In the genomic region with DNA sequence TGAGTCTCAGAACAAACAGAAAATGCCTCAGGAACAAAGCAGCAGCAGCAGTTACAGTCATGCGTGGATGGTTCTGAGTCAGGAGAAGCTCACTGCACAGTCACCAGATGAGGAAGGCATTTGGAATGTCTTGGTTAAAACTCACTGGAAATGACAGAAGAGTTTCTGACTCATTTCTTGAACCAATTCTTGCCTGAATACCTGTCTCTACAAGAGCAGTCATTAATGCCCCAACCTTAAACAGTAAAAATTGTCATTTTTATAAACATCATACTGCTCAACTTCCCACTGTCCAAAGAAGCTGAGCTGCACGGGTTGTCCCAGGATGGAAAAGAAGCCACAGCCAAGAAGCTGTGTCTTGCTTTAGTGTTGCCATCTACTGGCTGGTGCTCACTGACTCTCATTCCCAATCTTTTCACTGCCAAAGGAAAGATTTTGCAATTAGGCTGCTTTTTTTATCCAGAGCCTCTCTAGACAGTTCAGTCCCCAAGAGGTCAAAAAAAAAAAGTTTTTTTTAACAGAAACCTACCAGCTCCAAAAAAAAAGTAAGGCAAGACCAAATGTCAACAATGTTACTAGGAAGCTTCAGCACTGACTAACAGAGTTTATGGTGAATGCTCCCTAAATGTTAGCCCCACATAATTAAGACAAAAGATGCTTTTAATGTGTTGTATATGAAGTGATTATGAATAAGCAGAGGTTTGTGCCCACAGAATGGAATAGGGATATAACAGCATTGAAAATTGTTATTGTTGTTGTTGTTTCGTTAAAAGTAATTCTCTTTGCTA, we compare ENCODE assay signal across 8 cellular contexts. TPM values are rescaled to one million over a fixed set of nuclear protein-coding genes. Genes with fewer than 3 reads are reported as not detected.
DNase-seq lines count a peak whose midpoint lies in the region; ATAC-seq, FAIRE-seq and TF ChIP-seq lines count a peak whose summit lies in the region.

No MANE protein-coding gene starts in this region.

- H3K36me3 Mint-ChIP-seq in progenitor cell of endocrine pancreas (ENCODE audit: insufficient read depth): no peaks in the 10 kb centered on the region

- DNase-seq in DMS 273 treated with DMSO at 0.1 percent for 48 hours (lab: John Stamatoyannopoulos, UW) (peak; percentile 38), HuH-7 (ENCODE audit: low spot score) (peak; percentile 44), T1000 (lab: John Stamatoyannopoulos, UW) (peak; percentile 77), frontal cortex (ENCODE audit: low spot score in 2 of 2) (peak; percentile 42 to 52), progenitor cell of endocrine pancreas (ENCODE audit: low spot score, unreplicated experiment) (no peak)

- H3K27me3 Mint-ChIP-seq in progenitor cell of endocrine pancreas: peaks cover 5% of the 10 kb centered on the region

- ATAC-seq in GM18873 (IDR thresholded peaks at IDR 0.05; ENCODE audit: low FRiP score, unreplicated experiment) (no peak), GM21717 (IDR thresholded peaks at IDR 0.05; ENCODE audit: unreplicated experiment) (no peak), HG02588 (IDR thresholded peaks at IDR 0.05; ENCODE audit: unreplicated experiment) (no peak)

- H3K4me1 Mint-ChIP-seq in progenitor cell of endocrine pancreas (ENCODE audit: low read depth): peaks cover 2% of the 10 kb centered on the region

- no peak overlapping the region for H3K4me3 Mint-ChIP-seq in progenitor cell of endocrine pancreas (ENCODE audit: low read depth)

- peak; percentile 23 for FAIRE-seq in frontal cortex (lab: Jason Lieb, UNC)

- TF ChIP-seq CTCF in progenitor cell of endocrine pancreas (IDR thresholded peaks at IDR 0.05; ENCODE audit: unreplicated experiment): peak; percentile 52

- no peak overlapping the region for H3K27ac Mint-ChIP-seq in progenitor cell of endocrine pancreas

- H3K9me3 Mint-ChIP-seq in progenitor cell of endocrine pancreas (ENCODE audit: low read depth): peaks cover 2% of the 10 kb centered on the region

RNA-seq across cellular contexts. Expression of a gene that starts 40.4 kb away (rescaled TPM):
- total RNA-seq in frontal cortex (6.5 TPM), progenitor cell of endocrine pancreas (6.3 and 6.4 TPM in 2 replicates)
